In the genomic region with DNA sequence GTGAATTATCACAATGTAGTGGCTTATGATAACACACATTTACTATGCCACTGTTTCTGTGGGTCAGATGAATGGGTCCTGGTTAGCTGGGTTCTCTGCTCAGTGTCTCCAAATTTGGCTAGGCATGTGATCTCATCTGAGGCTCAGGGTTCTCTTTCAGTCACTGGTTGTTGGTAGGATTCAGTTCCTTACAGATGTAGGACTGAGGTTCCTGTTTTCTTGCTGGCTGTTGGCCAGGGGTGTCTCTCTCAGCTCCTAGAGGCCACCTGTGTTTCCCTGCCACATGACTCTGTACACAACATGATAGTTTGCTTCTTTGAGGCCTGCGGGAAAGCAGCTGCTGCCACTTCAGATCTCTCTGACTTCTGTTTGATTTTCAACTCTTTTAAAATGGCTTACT, we compare ENCODE assay signal across 8 cellular contexts. TPM values are rescaled to one million over a fixed set of nuclear protein-coding genes. Genes with fewer than 3 reads are reported as not detected.
A peak's percentile ranks its signal among the peaks of the same experiment; 100 is the strongest.
DNase-seq lines count a peak whose midpoint lies in the region; ATAC-seq and TF ChIP-seq lines count a peak whose summit lies in the region.

No MANE protein-coding gene starts in this region.

- H3K4me2 ChIP-seq in DOHH2 (ENCODE audit: low read length): peak overlapping the region; percentile 70

- H3K27ac Mint-ChIP-seq in immature natural killer cell: peak overlapping the region in 5 of 6 donors; percentile 3 to 52 (median 9)

- H3K27ac ChIP-seq in DOHH2 (ENCODE audit: low read depth, low read length) (peak overlapping the region; percentile 94), aorta (ENCODE audit: low read depth in 1 of 2, low read length in 2 of 2) (no peak overlapping the region), breast epithelium (no peak overlapping the region)

- H3K27me3 Mint-ChIP-seq in immature natural killer cell (ENCODE audit: low read depth in 3 of 3): peaks cover 0 to 3% (median 2%) of the 10 kb centered on the region in 3 donors

- peaks cover 4% of the 10 kb centered on the region; the same call in 1 of the 2 replicates for H4K20me1 ChIP-seq in DOHH2 (ENCODE audit: control insufficient read depth, insufficient read depth, low read depth, low read length)

- TF ChIP-seq POLR2A in breast epithelium (IDR thresholded peaks at IDR 0.05): no peak

- 78 to 83% methylated on average over 1 of the region's 1 CpG for WGBS in aorta, 2 donors

- H3K4me1 Mint-ChIP-seq in immature natural killer cell: peaks cover 58 to 77% of the 10 kb centered on the region in 2 donors

- H3K79me2 ChIP-seq in DOHH2 (ENCODE audit: control insufficient read depth, low read length): peaks cover 90% of the 10 kb centered on the region

- H3K36me3 Mint-ChIP-seq in immature natural killer cell: peaks cover 7 to 40% (median 27%) of the 10 kb centered on the region in 3 donors

- H3K4me1 ChIP-seq in DOHH2 (ENCODE audit: control insufficient read depth, low read length) (peaks cover 71% of the 10 kb centered on the region), aorta (ENCODE audit: control insufficient read depth in 1 of 2, insufficient read depth in 2 of 2, low read length in 2 of 2) (no peaks in the 10 kb centered on the region), breast epithelium (peaks cover 0 to 23% of the 10 kb centered on the region in 2 donors)

- ATAC-seq in GM19455 (IDR thresholded peaks at IDR 0.05; ENCODE audit: unreplicated experiment) (peak; percentile 87), HG03442 (IDR thresholded peaks at IDR 0.05; ENCODE audit: unreplicated experiment) (peak; percentile 92), aorta (ENCODE audit: low FRiP score) (peak; percentile 29)

- no peak overlapping the region for H3K4me3 Mint-ChIP-seq in immature natural killer cell

- no peaks in the 10 kb centered on the region for H3K27me3 ChIP-seq in DOHH2 (ENCODE audit: control insufficient read depth, low read length)
- H3K27me3 ChIP-seq in aorta (ENCODE audit: control insufficient read depth in 1 of 2, insufficient read depth in 2 of 2, low read length in 1 of 2): no peaks in the 10 kb centered on the region
- H3K27me3 ChIP-seq in breast epithelium: no peaks in the 10 kb centered on the region

- no peak for TF ChIP-seq CTCF in DOHH2 (IDR thresholded peaks at IDR 0.05; ENCODE audit: low read depth, low read length, poor library complexity, severe bottlenecking)
- TF ChIP-seq CTCF in breast epithelium (IDR thresholded peaks at IDR 0.05): no peak

- peak overlapping the region; percentile 69 for H3K4me3 ChIP-seq in DOHH2 (ENCODE audit: low read length)
- no peak overlapping the region for H3K4me3 ChIP-seq in aorta (ENCODE audit: low read length in 2 of 2)
- H3K4me3 ChIP-seq in breast epithelium: no peak overlapping the region

- peaks cover 97% of the 10 kb centered on the region for H3K36me3 ChIP-seq in DOHH2 (ENCODE audit: control insufficient read depth, low read length)
- H3K36me3 ChIP-seq in aorta (ENCODE audit: control insufficient read depth in 1 of 2, insufficient read depth in 2 of 2, low read length in 1 of 2): peaks cover 3 to 4% of the 10 kb centered on the region in 2 donors
- no peaks in the 10 kb centered on the region for H3K36me3 ChIP-seq in breast epithelium

- H3K9me3 ChIP-seq in DOHH2 (ENCODE audit: control insufficient read depth, insufficient read depth, low read length) (no peaks in the 10 kb centered on the region), aorta (ENCODE audit: control insufficient read depth, low read length) (no peaks in the 10 kb centered on the region), breast epithelium (no peaks in the 10 kb centered on the region)

- intact Hi-C loops in aorta (cut with DNase I): no loop called here
- intact Hi-C loops in breast epithelium (cut with DNase I; ENCODE audit: low total_unique reads): loop anchor here (2.0 kb wide), 1 partner anchor 15 kb away; no protein-coding TSS in a partner anchor

- H3K9me3 Mint-ChIP-seq in immature natural killer cell: no peaks in the 10 kb centered on the region

- peaks cover 36% of the 10 kb centered on the region for H3F3A ChIP-seq in DOHH2 (ENCODE audit: control insufficient read depth, insufficient read depth)

- DNase-seq in SKM-1 treated with dmso at 0.1 percent for 144 hours (lab: John Stamatoyannopoulos, UW; ENCODE audit: unreplicated experiment): peak; percentile 47
- DNase-seq in immature natural killer cell: no peak
- DNase-seq in aorta: peak in 1 of 2 donors; percentile 74
- DNase-seq in breast epithelium (ENCODE audit: low spot score in 2 of 2): no peak
- DNase-seq in islet precursor cell: no peak

- H3K9me2 ChIP-seq in DOHH2 (replicated peaks; ENCODE audit: control insufficient read depth, low read length): no peaks in the 10 kb centered on the region

RNA-seq across cellular contexts. Expression of a gene that starts 7.1 kb away (rescaled TPM):
- polyA plus RNA-seq in immature natural killer cell (10 to 100 TPM in 2 of 3 donors, 1 to 10 TPM in 1; 8.8 to 27.0 (median 11.8) TPM), aorta (10 to 100 TPM; 21.4 to 23.5 TPM)
- total RNA-seq in aorta (10 to 100 TPM; 35.8 to 38.3 TPM), breast epithelium (10 to 100 TPM; 36.3 to 45.5 (median 38.3) TPM)

RNA-seq across cellular contexts. Expression of a gene that starts 32.6 kb away (rescaled TPM):
- polyA plus RNA-seq in immature natural killer cell: 10 to 100 TPM; 44.0 to 66.2 (median 57.6) TPM
- 10 to 100 TPM; 53.1 to 59.0 TPM for total RNA-seq in aorta
- 100 to 1,000 TPM in 1 of 2 donors, 10 to 100 TPM in 1; 71.1 to 141 TPM for polyA plus RNA-seq in aorta
- 10 to 100 TPM; 63.1 to 73.4 (median 65.5) TPM for total RNA-seq in breast epithelium

RNA-seq across cellular contexts. Expression of a gene that starts 32.9 kb away (rescaled TPM):
- 100 to 1,000 TPM in 2 of 3 donors, 10 to 100 TPM in 1; 94.7 to 164 (median 137) TPM for polyA plus RNA-seq in immature natural killer cell
- 10 to 100 TPM; 60.4 to 82.0 TPM for total RNA-seq in aorta
- 100 to 1,000 TPM; 104 to 190 TPM for polyA plus RNA-seq in aorta
- total RNA-seq in breast epithelium: 10 to 100 TPM; 34.7 to 54.7 (median 44.9) TPM

RNA-seq across cellular contexts. Expression of a gene that starts 57.5 kb away (rescaled TPM):
- not detected for polyA plus RNA-seq in immature natural killer cell
- not detected for total RNA-seq in aorta
- 100 to 1,000 TPM in 1 of 2 donors, not detected in 1; 129 TPM for polyA plus RNA-seq in aorta
- total RNA-seq in breast epithelium: not detected

Comparison
In these comparisons a context has a peak if more than half of its experiments do, and no peak if none do; other contexts are left out.
1. ATAC-seq: peak in every context shown above with its lines; median percentile 92 in HG03442; 87 in GM19455; 29 in aorta.